Comparison of ENCODE assay signal across 6 cellular contexts in the genomic region with DNA sequence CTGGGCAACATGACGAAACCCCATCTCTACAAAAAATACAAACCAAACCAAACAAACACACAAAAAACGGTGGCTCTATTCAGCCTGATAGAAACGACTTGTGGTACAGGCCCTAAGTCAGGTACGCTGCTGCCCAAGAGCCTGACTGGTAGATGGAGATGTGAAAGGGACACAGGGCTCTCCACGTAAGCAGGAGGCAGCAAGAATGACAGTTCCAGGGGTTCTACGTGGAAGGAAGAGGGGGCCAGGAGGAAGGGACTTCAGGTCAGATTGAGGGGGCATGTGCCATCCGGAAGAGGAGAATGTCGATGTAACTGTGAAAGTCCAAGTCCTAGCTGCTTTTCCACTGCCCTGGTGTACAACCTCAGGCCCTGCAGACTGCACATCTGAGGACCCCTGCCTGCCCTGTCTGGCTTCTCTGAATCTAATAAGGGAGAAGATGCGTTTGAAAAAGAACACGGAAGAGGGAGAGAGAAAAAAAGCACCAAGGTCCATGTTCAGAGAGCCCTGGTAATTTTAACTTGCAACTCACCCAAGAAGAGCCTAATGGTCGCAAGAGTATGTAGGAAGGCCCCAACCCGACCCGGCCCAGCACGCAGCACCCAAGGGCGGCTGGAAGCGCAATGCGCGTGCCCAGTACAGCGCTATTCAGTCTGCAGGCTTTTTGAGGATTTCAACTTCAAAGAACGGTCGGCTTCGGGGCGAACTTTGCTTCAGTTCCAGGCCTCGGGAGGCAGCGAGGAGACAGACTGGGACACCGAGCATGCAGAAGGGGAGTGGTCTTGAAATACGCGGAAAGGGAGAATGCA. TPM values are rescaled to one million over a fixed set of nuclear protein-coding genes. Genes with fewer than 3 reads are reported as not detected.
DNase-seq lines count a peak whose midpoint lies in the region; ATAC-seq and TF ChIP-seq lines count a peak whose summit lies in the region.

No MANE protein-coding gene starts in this region.

- H3K27me3 Mint-ChIP-seq in type B pancreatic cell, result no peaks in the 10 kb centered on the region

- CTCF ChIA-PET in PC-9 (lab: Charles Lee), result interaction anchor here (2.0 to 3.4 kb wide), 2 partner anchors 10 to 28 kb away, joined by 8 to 25 read pairs; no protein-coding TSS in a partner anchor

- H4K20me1 ChIP-seq in PC-9 (ENCODE audit: insufficient read depth), result no peaks in the 10 kb centered on the region

- H3K4me1 Mint-ChIP-seq in type B pancreatic cell (ENCODE audit: unreplicated experiment), result peaks cover 28% of the 10 kb centered on the region

- intact Hi-C loops in PC-9 (cut with micrococcal nuclease; ENCODE audit: unreplicated experiment) (no loop called here), left ventricle myocardium inferior (cut with micrococcal nuclease) (no loop called here)

- H3K4me3 ChIP-seq in PC-9, result peak overlapping the region; percentile 73
- peak overlapping the region; percentile 86 for H3K4me3 ChIP-seq in left ventricle myocardium inferior

- peak overlapping the region; percentile 100 for H3K4me3 Mint-ChIP-seq in type B pancreatic cell

- H3K4me2 ChIP-seq in PC-9, result peak overlapping the region; percentile 96

- peak; percentile 2 for ATAC-seq in GM18909 (IDR thresholded peaks at IDR 0.05; ENCODE audit: poor library complexity, unreplicated experiment)
- ATAC-seq in HG03159 (IDR thresholded peaks at IDR 0.05; ENCODE audit: unreplicated experiment), result no peak

- H3K9me3 ChIP-seq in PC-9 (ENCODE audit: insufficient read depth, low read depth), result no peaks in the 10 kb centered on the region
- no peaks in the 10 kb centered on the region for H3K9me3 ChIP-seq in left ventricle myocardium inferior (replicated peaks)

- H3K27ac ChIP-seq in PC-9 (peak overlapping the region; percentile 68), left ventricle myocardium inferior (replicated peaks) (peak overlapping the region; percentile 99)

- no peak for DNase-seq in PC-9
- no peak for DNase-seq in left ventricle myocardium inferior
- DNase-seq in type B pancreatic cell (ENCODE audit: extremely low spot score, unreplicated experiment), result no peak
- DNase-seq in NCI-H1092 (lab: John Stamatoyannopoulos, UW), result no peak

- no peaks in the 10 kb centered on the region for H3K27me3 ChIP-seq in PC-9 (ENCODE audit: insufficient read depth, low read depth)
- H3K27me3 ChIP-seq in left ventricle myocardium inferior (ENCODE audit: low read depth), result no peaks in the 10 kb centered on the region

- no peaks in the 10 kb centered on the region for H3K9me2 ChIP-seq in PC-9 (ENCODE audit: insufficient read depth)

- H3K27ac Mint-ChIP-seq in type B pancreatic cell, result peak overlapping the region; percentile 99

- H3K4me1 ChIP-seq in PC-9 (replicated peaks; ENCODE audit: insufficient read depth), result peaks cover 45% of the 10 kb centered on the region
- peaks cover 63% of the 10 kb centered on the region for H3K4me1 ChIP-seq in left ventricle myocardium inferior

- H3K79me2 ChIP-seq in PC-9 (ENCODE audit: low read depth), result peaks cover 60% of the 10 kb centered on the region

- BruUV-seq in PC-9 (replicated peaks; lab: Mats Ljungman, UMichigan), result TSS peak; percentile 50

- H3K36me3 ChIP-seq in PC-9 (ENCODE audit: low read depth) (peaks cover 5% of the 10 kb centered on the region; the same call in 1 of the 2 replicates), left ventricle myocardium inferior (peaks cover 11% of the 10 kb centered on the region)

- peaks cover 6% of the 10 kb centered on the region for H3K36me3 Mint-ChIP-seq in type B pancreatic cell

- peaks cover 66% of the 10 kb centered on the region for H3F3A ChIP-seq in PC-9 (ENCODE audit: insufficient read depth, low read depth)

- no peak for TF ChIP-seq CTCF in PC-9 (conservative IDR thresholded peaks at IDR 0.05)
- no peak for TF ChIP-seq CTCF in left ventricle myocardium inferior (IDR thresholded peaks at IDR 0.05; ENCODE audit: borderline replicate concordance)
- TF ChIP-seq CTCF in type B pancreatic cell (conservative IDR thresholded peaks at IDR 0.05), result no peak

- peak overlapping the region; percentile 95 for H2AFZ ChIP-seq in PC-9

- POLR2A ChIA-PET in PC-9 (lab: Charles Lee; ENCODE audit: unreplicated experiment), result interaction anchor here (0.5 to 1.2 kb wide), 7 partner anchors 10 to 349 kb away, joined by 3 to 16 read pairs (median 10); no protein-coding TSS in a partner anchor

- no peaks in the 10 kb centered on the region for H3K9me3 Mint-ChIP-seq in type B pancreatic cell

RNA-seq across cellular contexts. Expression of a gene that starts 0.9 kb away (rescaled TPM):
- total RNA-seq in PC-9 (2021) (51.4 and 53.5 TPM in 2 replicates), left ventricle myocardium inferior (21.1 TPM), type B pancreatic cell (ENCODE audit: low replicate concordance) (32.2 and 33.9 TPM in 2 replicates)

RNA-seq across cellular contexts. Expression of a gene that starts 3.0 kb away (rescaled TPM):
- 51.7 and 53.3 TPM in 2 replicates for total RNA-seq in PC-9 (2021)
- total RNA-seq in left ventricle myocardium inferior, result 40.9 TPM
- total RNA-seq in type B pancreatic cell (ENCODE audit: low replicate concordance), result 55.7 and 56.1 TPM in 2 replicates

RNA-seq across cellular contexts. Expression of a gene that starts 6.5 kb away (rescaled TPM):
- total RNA-seq in PC-9 (2021), result 123 and 170 TPM in 2 replicates
- total RNA-seq in left ventricle myocardium inferior, result 69.5 TPM
- total RNA-seq in type B pancreatic cell (ENCODE audit: low replicate concordance), result 10.9 and 14.7 TPM in 2 replicates

RNA-seq across cellular contexts. Expression of a gene that starts 11.2 kb away (rescaled TPM):
- total RNA-seq in PC-9 (2021) (455 and 553 TPM in 2 replicates), left ventricle myocardium inferior (80.3 TPM), type B pancreatic cell (ENCODE audit: low replicate concordance) (71.8 and 74.1 TPM in 2 replicates)

RNA-seq across cellular contexts. Expression of a gene that starts 26.2 kb away (rescaled TPM):
- total RNA-seq in PC-9 (2021), result 2.1 TPM in 1 of 2 replicates, not detected in the other
- total RNA-seq in left ventricle myocardium inferior, result 0.85 TPM
- total RNA-seq in type B pancreatic cell (ENCODE audit: low replicate concordance), result 0.36 and 1.1 TPM in 2 replicates
